In genomic region chr2:64144057-64145013, GRCh38 we compare ENCODE assay signal across 8 cellular contexts. TPM values are rescaled to one million over a fixed set of nuclear protein-coding genes. Genes with fewer than 3 reads are reported as not detected.
DNase-seq lines count a peak whose midpoint lies in the region; ATAC-seq and TF ChIP-seq lines count a peak whose summit lies in the region.

TSS of gene PELI1 (minus strand) at chr2:64144420. CDS start at chr2:64108310, 36,110 bp downstream.

- peak within 1 kb of the TSS; percentile 84 to 85 for H3K4me3 ChIP-seq in left lung

- no peak for TF ChIP-seq CTCF in CD14-positive monocyte (IDR thresholded peaks at IDR 0.05)
- no peak for TF ChIP-seq CTCF in left lung (IDR thresholded peaks at IDR 0.05)

- intact Hi-C loops in CD14-positive monocyte (cut with micrococcal nuclease) (loop anchor here (5.0 to 10.0 kb wide), 3 partner anchors 48 to 120 kb away; no protein-coding TSS in a partner anchor), left lung (cut with DNase I) (loop anchor here in 1 of 2 donors (5.0 kb wide), 1 partner anchor 82 kb away; no protein-coding TSS in a partner anchor)

- H3K27me3 Mint-ChIP-seq in CD14-positive monocyte (ENCODE audit: low read depth in 3 of 3) = peaks cover 0 to 3% (median 0%) of the 10 kb centered on the region in 3 donors
- no peaks in the 10 kb centered on the region for H3K27me3 Mint-ChIP-seq in activated CD4-positive, alpha-beta T cell treated with anti-CD3 and anti-CD28 coated beads, Interleukin-2, amount 10 ng/mL, durations not matched to agents 7 days and 5 days

- H3K27ac Mint-ChIP-seq in CD14-positive monocyte = peak within 1 kb of the TSS; percentile 90 to 97 (median 94)
- peak within 1 kb of the TSS; percentile 96 for H3K27ac Mint-ChIP-seq in activated CD4-positive, alpha-beta T cell treated with anti-CD3 and anti-CD28 coated beads, Interleukin-2, amount 10 ng/mL, durations not matched to agents 7 days and 5 days

- H3K9me3 Mint-ChIP-seq in CD14-positive monocyte = no peaks in the 10 kb centered on the region
- H3K9me3 Mint-ChIP-seq in activated CD4-positive, alpha-beta T cell treated with anti-CD3 and anti-CD28 coated beads, Interleukin-2, amount 10 ng/mL, durations not matched to agents 7 days and 5 days = no peaks in the 10 kb centered on the region

- peaks cover 32% of the 10 kb centered on the region for H3K4me1 Mint-ChIP-seq in CD14-positive monocyte
- peaks cover 25% of the 10 kb centered on the region for H3K4me1 Mint-ChIP-seq in activated CD4-positive, alpha-beta T cell treated with anti-CD3 and anti-CD28 coated beads, Interleukin-2, amount 10 ng/mL, durations not matched to agents 7 days and 5 days

- peaks cover 0 to 36% of the 10 kb centered on the region in 2 donors for H3K4me1 ChIP-seq in left lung

- POLR2A ChIA-PET in activated CD4-positive, alpha-beta T cell treated with anti-CD3 and anti-CD28 coated beads, Interleukin-2, amount 10 ng/mL, durations not matched to agents 7 days and 5 days (lab: Charles Lee) = no interaction called here

- no peaks in the 10 kb centered on the region for H3K9me3 ChIP-seq in left lung

- peak within 1 kb of the TSS; percentile 98 to 99 for H3K27ac ChIP-seq in left lung

- peaks cover 21 to 22% of the 10 kb centered on the region in 2 donors for H3K36me3 Mint-ChIP-seq in CD14-positive monocyte
- peaks cover 13% of the 10 kb centered on the region for H3K36me3 Mint-ChIP-seq in activated CD4-positive, alpha-beta T cell treated with anti-CD3 and anti-CD28 coated beads, Interleukin-2, amount 10 ng/mL, durations not matched to agents 7 days and 5 days (ENCODE audit: low read depth)

- CTCF ChIA-PET in activated CD4-positive, alpha-beta T cell treated with anti-CD3 and anti-CD28 coated beads, Interleukin-2, amount 10 ng/mL, durations not matched to agents 7 days and 5 days (lab: Charles Lee) = interaction anchor here (1.3 to 1.9 kb wide), 2 partner anchors 21 to 94 kb away, joined by 4 to 5 read pairs; no protein-coding TSS in a partner anchor

- DNase-seq in CD14-positive monocyte (ENCODE audit: low spot score) (peak; percentile 95), NCI-H69 (lab: John Stamatoyannopoulos, UW) (peak; percentile 97), cortex of kidney (lab: John Stamatoyannopoulos, UW) (peak; percentile 70), left lung (peak; percentile 96)
- peak; percentile 92 for DNase-seq in activated CD4-positive, alpha-beta T cell treated with anti-CD3 and anti-CD28 coated beads, Interleukin-2, amount 10 ng/mL, durations not matched to agents 7 days and 5 days
- peak; percentile 83 to 86 for DNase-seq in stimulated activated CD4-positive, alpha-beta T cell treated with anti-CD3 and anti-CD28 coated beads, Interleukin-2, amount 100 ng/mL, for 48 hours

- peak; percentile 87 for ATAC-seq in GM19351 (IDR thresholded peaks at IDR 0.05; ENCODE audit: unreplicated experiment)
- ATAC-seq in HG03521 (IDR thresholded peaks at IDR 0.05; ENCODE audit: unreplicated experiment) = peak; percentile 76
- ATAC-seq in left lung = peak; percentile 97

- H3K4me3 Mint-ChIP-seq in CD14-positive monocyte = peak within 1 kb of the TSS; percentile 95 to 99
- peak within 1 kb of the TSS; percentile 84 for H3K4me3 Mint-ChIP-seq in activated CD4-positive, alpha-beta T cell treated with anti-CD3 and anti-CD28 coated beads, Interleukin-2, amount 10 ng/mL, durations not matched to agents 7 days and 5 days

- H3K27me3 ChIP-seq in left lung = no peaks in the 10 kb centered on the region

- no peaks in the 10 kb centered on the region for H3K36me3 ChIP-seq in left lung

RNA-seq across cellular contexts. Expression of gene PELI1, which starts in this region (rescaled TPM):
- polyA plus RNA-seq in CD14-positive monocyte = 10 to 100 TPM; 44.7 to 53.6 TPM
- total RNA-seq in activated CD4-positive, alpha-beta T cell treated with anti-CD3 and anti-CD28 coated beads, Interleukin-2, amount 10 ng/mL, durations not matched to agents 7 days and 5 days = 10 to 100 TPM; 25.6 to 29.8 TPM
- 10 to 100 TPM; 37.5 to 41.3 TPM for total RNA-seq in left lung

Comparison
In these comparisons a context has a peak if more than half of its experiments do, and no peak if none do; other contexts are left out.
1. Peak in every context shown above with its lines: DNase-seq, ATAC-seq, H3K4me3 ChIP-seq and H3K27ac ChIP-seq.